Comparison of ENCODE assay signal across 9 cellular contexts in genomic region chr19:17680235-17680722, GRCh38. TPM values are rescaled to one million over a fixed set of nuclear protein-coding genes. Genes with fewer than 3 reads are reported as not detected.
A peak's percentile ranks its signal among the peaks of the same experiment; 100 is the strongest.
DNase-seq lines count a peak whose midpoint lies in the region; ATAC-seq and TF ChIP-seq lines count a peak whose summit lies in the region.
"Had no signal": no experiment of that assay in that cellular context is flagged by ENCODE, and none has a peak within 500 bp of the region (broad histone marks: within the 10 kb centered on the region; RNA-seq: fewer than 3 reads in every experiment).

No MANE protein-coding gene starts in this region.

- DNase-seq in GM10248 (ENCODE audit: extremely low spot score) (peak; percentile 84), Kasumi-1 (lab: John Stamatoyannopoulos, UW) (peak; percentile 26 to 30), activated T-cell treated with anti-CD3 and anti-CD28 coated beads for 24 hours (ENCODE audit: low read depth) (peak; percentile 13), fibroblast of villous mesenchyme (ENCODE audit: low read depth) (peak; percentile 57), neuronal stem cell (ENCODE audit: low spot score) (no peak), upper lobe of right lung (peak; percentile 86), RWPE1 (ENCODE audit: low spot score) (no peak), DMS53 treated with DMSO at 0.1 percent for 48 hours (lab: John Stamatoyannopoulos, UW; ENCODE audit: unreplicated experiment) (no peak)

- H3K27ac ChIP-seq in neuronal stem cell (replicated peaks; ENCODE audit: low read length) (no peak overlapping the region), upper lobe of right lung (no peak overlapping the region), RWPE1 (no peak overlapping the region)

- H3K9me3 ChIP-seq in neuronal stem cell (replicated peaks in 1 of 2; ENCODE audit: control insufficient read depth in 2 of 2, insufficient read depth in 1 of 2, low read depth in 1 of 2, low read length in 2 of 2) (no peaks in the 10 kb centered on the region), upper lobe of right lung (no peaks in the 10 kb centered on the region)

- TF ChIP-seq CTCF in GM10248 (IDR thresholded peaks at IDR 0.05; ENCODE audit: control extremely low read depth, extremely low read depth, low read depth, missing control alignments) (no peak), fibroblast of villous mesenchyme (IDR thresholded peaks at IDR 0.05; ENCODE audit: insufficient read depth, low read depth, low read length) (no peak), upper lobe of right lung (IDR thresholded peaks at IDR 0.05) (peak; percentile 15), RWPE1 (conservative IDR thresholded peaks at IDR 0.05; ENCODE audit: low read depth) (no peak)

- H3K4me3 ChIP-seq in fibroblast of villous mesenchyme (ENCODE audit: low read depth, low read length) (no peak overlapping the region), neuronal stem cell (ENCODE audit: low read length in 2 of 2) (peak overlapping the region; percentile 24 to 64), upper lobe of right lung (peak overlapping the region; percentile 30)

- no peaks in the 10 kb centered on the region for H3K79me1 ChIP-seq in neuronal stem cell (ENCODE audit: low read depth, low read length)

- H3K9ac ChIP-seq in neuronal stem cell (ENCODE audit: low read depth, low read length, poor library complexity): peak overlapping the region; percentile 56

- H3K4me1 ChIP-seq in neuronal stem cell (ENCODE audit: control insufficient read depth in 2 of 2, insufficient read depth in 1 of 2, low read depth in 1 of 2, low read length in 2 of 2): peaks cover 5 to 10% of the 10 kb centered on the region in 2 donors
- H3K4me1 ChIP-seq in upper lobe of right lung: peaks cover 12% of the 10 kb centered on the region

- intact Hi-C loops in upper lobe of right lung (cut with DNase I): no loop called here

- no peak overlapping the region for H2AK5ac ChIP-seq in neuronal stem cell (ENCODE audit: low read depth, low read length)

- CTCF ChIA-PET in GM10248 (lab: Yijun Ruan, JAX): no interaction called here
- CTCF ChIA-PET in RWPE1 (lab: Yijun Ruan, JAX): interaction anchor here (0.6 kb wide), 1 partner anchor 230 kb away, joined by 3 read pairs; no protein-coding TSS in a partner anchor

- H3K18ac ChIP-seq in neuronal stem cell (ENCODE audit: low read length): peak overlapping the region; percentile 68

- H3K36me3 ChIP-seq in neuronal stem cell (replicated peaks in 1 of 2; ENCODE audit: control insufficient read depth in 2 of 2, insufficient read depth in 2 of 2, low read length in 2 of 2): no peaks in the 10 kb centered on the region
- H3K36me3 ChIP-seq in upper lobe of right lung: no peaks in the 10 kb centered on the region

- WGBS in neuronal stem cell (ENCODE audit: extremely low coverage in 2 of 2, insufficient read length in 2 of 2, insufficient replicate concordance in 1 of 2), 2 donors: no CpG with 5 or more reads among the region's 37 CpGs

- H2BK15ac ChIP-seq in neuronal stem cell (ENCODE audit: low read length): no peak overlapping the region

- H3K14ac ChIP-seq in neuronal stem cell (ENCODE audit: low read length): no peak overlapping the region

- no peak overlapping the region for H2BK5ac ChIP-seq in neuronal stem cell (ENCODE audit: low read length)

- H3K4ac ChIP-seq in neuronal stem cell (ENCODE audit: low read length): no peak overlapping the region

- H2AFZ ChIP-seq in neuronal stem cell (ENCODE audit: low read length): peak overlapping the region; percentile 91

- no peak overlapping the region for H4K91ac ChIP-seq in neuronal stem cell (ENCODE audit: low read depth, low read length, poor library complexity)

- no peak overlapping the region for H2BK120ac ChIP-seq in neuronal stem cell (ENCODE audit: low read depth, low read length)

- H3K4me2 ChIP-seq in neuronal stem cell (ENCODE audit: insufficient read depth, low read length, poor library complexity, severe bottlenecking): peak overlapping the region; percentile 71

- H3K27me3 ChIP-seq in neuronal stem cell (ENCODE audit: control insufficient read depth in 3 of 3, insufficient read depth in 3 of 3, low read depth in 1 of 3, low read length in 3 of 3) (peaks cover 0 to 13% (median 0%) of the 10 kb centered on the region in 3 experiments), upper lobe of right lung (peaks cover under 1% of the 10 kb centered on the region)

- peak overlapping the region; percentile 78 for H4K8ac ChIP-seq in neuronal stem cell (ENCODE audit: low read depth, low read length)

- POLR2A ChIA-PET in GM10248 (lab: Yijun Ruan, JAX): no interaction called here
- POLR2A ChIA-PET in RWPE1 (lab: Yijun Ruan, JAX; ENCODE audit: low non-redundant PET): no interaction called here

- H3K23ac ChIP-seq in neuronal stem cell (ENCODE audit: low read depth, low read length, poor library complexity): peak overlapping the region; percentile 6

- ATAC-seq in upper lobe of right lung: peak; percentile 92

- H2BK12ac ChIP-seq in neuronal stem cell (ENCODE audit: low read length): no peak overlapping the region

RNA-seq across cellular contexts. Expression of gene UNC13A, which starts 7.9 kb away (rescaled TPM):
- under 0.01 and 0.64 TPM in 2 replicates for total RNA-seq in fibroblast of villous mesenchyme
- 0.11 TPM for polyA plus RNA-seq in neuronal stem cell (2013, experiment 1 of 2)
- polyA plus RNA-seq in neuronal stem cell (2013, experiment 2 of 2): 0.10 TPM
- 0.41 TPM for total RNA-seq in upper lobe of right lung
- total RNA-seq: subcutaneous adipose tissue had no signal

RNA-seq across cellular contexts. Expression of gene MAP1S, which starts 39.0 kb away (rescaled TPM):
- total RNA-seq in fibroblast of villous mesenchyme (14.8 and 15.1 TPM in 2 replicates), upper lobe of right lung (71.4 TPM)
- polyA plus RNA-seq in neuronal stem cell (2013, experiment 1 of 2): 35.5 TPM
- 35.9 TPM for polyA plus RNA-seq in neuronal stem cell (2013, experiment 2 of 2)

Comparison
In these comparisons a context has a peak if more than half of its experiments do, and no peak if none do; other contexts are left out.
1. DNase-seq: peak in GM10248 (single experiment), Kasumi-1 (2 of 2), activated T-cell treated with anti-CD3 and anti-CD28 coated beads for 24 hours (single experiment), fibroblast of villous mesenchyme (single experiment) and upper lobe of right lung (single experiment); none in neuronal stem cell (single experiment), RWPE1 (single experiment) and DMS53 treated with DMSO at 0.1 percent for 48 hours (single experiment).